In genomic region chr14:57268161-57269067, GRCh38 we compare ENCODE assay signal across 8 cellular contexts. TPM values are rescaled to one million over a fixed set of nuclear protein-coding genes. Genes with fewer than 3 reads are reported as not detected.
DNase-seq lines count a peak whose midpoint lies in the region; ATAC-seq and TF ChIP-seq lines count a peak whose summit lies in the region.

AP5M1 (plus strand) TSS chr14:57268971; CDS start chr14:57269315, 344 bp downstream.
EXOC5 (minus strand) TSS chr14:57268905; CDS start chr14:57268648, 257 bp downstream.

- peaks cover 2% of the 10 kb centered on the region; the same call in 1 of the 2 replicates for H3K36me3 ChIP-seq in PC-3 (ENCODE audit: low read depth, low read length)

- peak; percentile 95 for DNase-seq in DMS153 treated with DMSO at 0.1 percent for 48 hours (lab: John Stamatoyannopoulos, UW; ENCODE audit: unreplicated experiment)
- DNase-seq in PC-3: peak; percentile 100
- peak; percentile 88 for DNase-seq in activated T-cell treated with anti-CD3 and anti-CD28 coated beads for 48 hours (ENCODE audit: low read depth)
- DNase-seq in epithelial cell of esophagus (ENCODE audit: low read depth): peak; percentile 95
- DNase-seq in stimulated activated CD8-positive, alpha-beta memory T cell treated with anti-CD3 and anti-CD28 coated beads, Interleukin-4, amount 100 ng/mL, for 1 hour (ENCODE audit: low read depth in 2 of 2, low spot score in 1 of 2): peak; percentile 69 to 81

- H3K27me3 ChIP-seq in PC-3 (ENCODE audit: low read length) (no peaks in the 10 kb centered on the region), mononuclear cell (ENCODE audit: insufficient read depth, low read length) (no peaks in the 10 kb centered on the region)

- H3K4me2 ChIP-seq in PC-3 (ENCODE audit: low read length): peak within 1 kb of the TSS; percentile 82

- CTCF ChIA-PET in PC-3 (lab: Charles Lee): interaction anchor here (0.6 kb wide), 1 partner anchor 110 kb away, joined by 8 read pairs; no protein-coding TSS in a partner anchor

- peaks cover 40% of the 10 kb centered on the region for H3K4me1 ChIP-seq in PC-3 (ENCODE audit: insufficient read depth, low read length)
- peaks cover 22% of the 10 kb centered on the region for H3K4me1 ChIP-seq in mononuclear cell (ENCODE audit: insufficient read depth, low read length)

- peaks cover 30% of the 10 kb centered on the region; the same call in 1 of the 2 replicates for H4K20me1 ChIP-seq in PC-3 (ENCODE audit: low read length)

- H3K79me2 ChIP-seq in PC-3 (ENCODE audit: low read length): peaks cover 98% of the 10 kb centered on the region

- H3K9ac ChIP-seq in PC-3 (ENCODE audit: low read length): peak within 1 kb of the TSS; percentile 76

- TF ChIP-seq CTCF in PC-3 (conservative IDR thresholded peaks at IDR 0.05; ENCODE audit: low read depth, low read length) (peak; percentile 21; the same call in 1 of the 2 replicates), epithelial cell of esophagus (IDR thresholded peaks at IDR 0.05; ENCODE audit: insufficient read depth, low read depth, low read length, missing control alignments) (no peak)

- H3K9me3 ChIP-seq in PC-3 (ENCODE audit: low read length): no peaks in the 10 kb centered on the region
- H3K9me3 ChIP-seq in mononuclear cell (ENCODE audit: low read depth, low read length): no peaks in the 10 kb centered on the region

- intact Hi-C loops in PC-3 (cut with micrococcal nuclease): loop anchor here (1.0 to 2.0 kb wide), 5 partner anchors 21 to 122 kb away; partner anchors contain the start of gene NAA30

- H3K27ac ChIP-seq in PC-3 (ENCODE audit: low read length): peak within 1 kb of the TSS; percentile 73

- POLR2A ChIA-PET in PC-3 (lab: Charles Lee; ENCODE audit: unreplicated experiment): interaction anchor here (0.5 to 0.7 kb wide), 3 partner anchors 13 to 689 kb away, joined by 3 to 7 read pairs (median 3); partner anchors contain the start of gene TMEM260

- TF ChIP-seq RAD21 in Ishikawa (IDR thresholded peaks at IDR 0.05; ENCODE audit: low read depth): no peak

- no peak for TF ChIP-seq EP300 in Ishikawa (IDR thresholded peaks at IDR 0.05; ENCODE audit: borderline replicate concordance)

- H3K9me2 ChIP-seq in PC-3 (replicated peaks; ENCODE audit: low read length): no peaks in the 10 kb centered on the region

- H3F3A ChIP-seq in PC-3 (ENCODE audit: low read length, unreplicated experiment): no peaks in the 10 kb centered on the region

- BruUV-seq in PC-3 (replicated peaks; lab: Mats Ljungman, UMichigan): no TSS peak

- peak within 1 kb of the TSS; percentile 77 for H3K4me3 ChIP-seq in PC-3 (ENCODE audit: low read length)
- peak within 1 kb of the TSS; percentile 92 for H3K4me3 ChIP-seq in epithelial cell of esophagus (ENCODE audit: low read length)
- H3K4me3 ChIP-seq in mononuclear cell (ENCODE audit: low read length): peak within 1 kb of the TSS; percentile 93

- H2AFZ ChIP-seq in PC-3 (ENCODE audit: low read length): peak within 1 kb of the TSS; percentile 92

- peak; percentile 89 for ATAC-seq in GM21576 (IDR thresholded peaks at IDR 0.05; ENCODE audit: unreplicated experiment)
- peak; percentile 81 for ATAC-seq in PC-3

TF ChIP-seq in Ishikawa, 13 proteins besides CTCF, POLR2A, EP300 and RAD21:
- TF ChIP-seq TEAD4 (IDR thresholded peaks at IDR 0.05) (0 out of 2 replicates have a peak, but pooled peaks have one; percentile 20), NFIC (IDR thresholded peaks at IDR 0.05) (no peak), YY1 (IDR thresholded peaks at IDR 0.05; ENCODE audit: low read depth) (peak; percentile 79), TAF1 (IDR thresholded peaks at IDR 0.05; ENCODE audit: low read depth) (peak; percentile 74), FOXM1 (IDR thresholded peaks at IDR 0.05; ENCODE audit: borderline replicate concordance, low read depth) (no peak), MAX (IDR thresholded peaks at IDR 0.05) (peak; percentile 67; the same call in 1 of the 2 replicates), ZBTB7A (IDR thresholded peaks at IDR 0.05; ENCODE audit: low read depth) (0 out of 2 replicates have a peak, but pooled peaks have one; percentile 25), TCF12 (IDR thresholded peaks at IDR 0.05; ENCODE audit: low read depth) (peak; percentile 48; the same call in 1 of the 2 replicates), REST (IDR thresholded peaks at IDR 0.05; ENCODE audit: low read depth) (0 out of 2 replicates have a peak, but pooled peaks have one; percentile 12)
TF ChIP-seq in Ishikawa: peak in this region for 7.

RNA-seq across cellular contexts. Expression of gene AP5M1, which starts in this region (rescaled TPM):
- total RNA-seq in PC-3 (2014; rRNA removed) (41.3 and 48.7 TPM in 2 replicates), mononuclear cell (41.1 TPM)

RNA-seq across cellular contexts. Expression of gene EXOC5, which starts in this region (rescaled TPM):
- total RNA-seq in PC-3 (2014; rRNA removed) (109 TPM in 2 replicates), mononuclear cell (18.6 TPM)

Comparison
In these comparisons a context has a peak if more than half of its experiments do, and no peak if none do; other contexts are left out.
1. Peak in every context shown above with its lines: DNase-seq, ATAC-seq, H3K4me3 ChIP-seq and H3K27ac ChIP-seq.